Comparison of ENCODE assay signal across 1 cellular context in the genomic region with DNA sequence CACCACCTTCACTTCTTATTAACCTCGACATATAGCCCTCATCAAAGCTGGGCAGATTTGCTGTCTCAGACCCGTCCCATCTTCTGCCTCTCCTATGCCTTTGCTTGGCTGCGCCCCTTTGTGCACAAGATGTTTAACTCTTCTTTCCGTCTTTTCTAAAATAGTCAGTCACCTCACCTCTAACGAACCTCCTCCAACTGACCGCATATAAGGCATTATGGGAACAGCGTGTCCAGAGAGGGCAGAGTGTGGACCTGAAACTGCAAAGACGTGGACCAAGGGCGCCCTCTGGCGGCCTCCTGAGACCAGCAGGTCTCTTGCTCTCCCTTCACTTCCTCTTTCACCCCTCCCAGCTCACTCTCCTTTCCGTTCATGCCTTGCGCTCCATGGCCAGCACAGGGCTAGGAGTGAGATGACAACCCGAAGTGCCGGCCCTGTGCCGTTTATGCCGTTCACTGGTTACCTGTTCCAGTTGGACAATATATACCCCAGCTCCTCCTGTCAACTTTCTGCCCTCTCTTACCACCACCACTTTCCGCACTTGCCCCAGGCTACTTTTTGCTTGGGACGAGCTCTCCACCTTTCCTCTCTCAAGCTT.
TF ChIP-seq lines count a peak whose summit lies in the region.

No MANE protein-coding gene starts in this region.

TF ChIP-seq in K562, 482 proteins besides CTCF, POLR2A, EP300 and RAD21 (continued from another document and continues in another):
- TF ChIP-seq, protein P1, sequence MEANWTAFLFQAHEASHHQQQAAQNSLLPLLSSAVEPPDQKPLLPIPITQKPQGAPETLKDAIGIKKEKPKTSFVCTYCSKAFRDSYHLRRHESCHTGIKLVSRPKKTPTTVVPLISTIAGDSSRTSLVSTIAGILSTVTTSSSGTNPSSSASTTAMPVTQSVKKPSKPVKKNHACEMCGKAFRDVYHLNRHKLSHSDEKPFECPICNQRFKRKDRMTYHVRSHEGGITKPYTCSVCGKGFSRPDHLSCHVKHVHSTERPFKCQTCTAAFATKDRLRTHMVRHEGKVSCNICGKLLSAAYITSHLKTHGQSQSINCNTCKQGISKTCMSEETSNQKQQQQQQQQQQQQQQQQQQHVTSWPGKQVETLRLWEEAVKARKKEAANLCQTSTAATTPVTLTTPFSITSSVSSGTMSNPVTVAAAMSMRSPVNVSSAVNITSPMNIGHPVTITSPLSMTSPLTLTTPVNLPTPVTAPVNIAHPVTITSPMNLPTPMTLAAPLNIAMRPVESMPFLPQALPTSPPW (CRISPR knock-in tag; IDR thresholded peaks at IDR 0.05) = peak; percentile 68
- TF ChIP-seq, protein P2, sequence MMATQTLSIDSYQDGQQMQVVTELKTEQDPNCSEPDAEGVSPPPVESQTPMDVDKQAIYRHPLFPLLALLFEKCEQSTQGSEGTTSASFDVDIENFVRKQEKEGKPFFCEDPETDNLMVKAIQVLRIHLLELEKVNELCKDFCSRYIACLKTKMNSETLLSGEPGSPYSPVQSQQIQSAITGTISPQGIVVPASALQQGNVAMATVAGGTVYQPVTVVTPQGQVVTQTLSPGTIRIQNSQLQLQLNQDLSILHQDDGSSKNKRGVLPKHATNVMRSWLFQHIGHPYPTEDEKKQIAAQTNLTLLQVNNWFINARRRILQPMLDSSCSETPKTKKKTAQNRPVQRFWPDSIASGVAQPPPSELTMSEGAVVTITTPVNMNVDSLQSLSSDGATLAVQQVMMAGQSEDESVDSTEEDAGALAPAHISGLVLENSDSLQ (IDR thresholded peaks at IDR 0.05) = 0 out of 2 replicates have a peak, but pooled peaks have one; percentile 4
- no peak for TF ChIP-seq MEF2D (tag; conservative IDR thresholded peaks at IDR 0.05; ENCODE audit: low read depth)
- TF ChIP-seq, protein P3, sequence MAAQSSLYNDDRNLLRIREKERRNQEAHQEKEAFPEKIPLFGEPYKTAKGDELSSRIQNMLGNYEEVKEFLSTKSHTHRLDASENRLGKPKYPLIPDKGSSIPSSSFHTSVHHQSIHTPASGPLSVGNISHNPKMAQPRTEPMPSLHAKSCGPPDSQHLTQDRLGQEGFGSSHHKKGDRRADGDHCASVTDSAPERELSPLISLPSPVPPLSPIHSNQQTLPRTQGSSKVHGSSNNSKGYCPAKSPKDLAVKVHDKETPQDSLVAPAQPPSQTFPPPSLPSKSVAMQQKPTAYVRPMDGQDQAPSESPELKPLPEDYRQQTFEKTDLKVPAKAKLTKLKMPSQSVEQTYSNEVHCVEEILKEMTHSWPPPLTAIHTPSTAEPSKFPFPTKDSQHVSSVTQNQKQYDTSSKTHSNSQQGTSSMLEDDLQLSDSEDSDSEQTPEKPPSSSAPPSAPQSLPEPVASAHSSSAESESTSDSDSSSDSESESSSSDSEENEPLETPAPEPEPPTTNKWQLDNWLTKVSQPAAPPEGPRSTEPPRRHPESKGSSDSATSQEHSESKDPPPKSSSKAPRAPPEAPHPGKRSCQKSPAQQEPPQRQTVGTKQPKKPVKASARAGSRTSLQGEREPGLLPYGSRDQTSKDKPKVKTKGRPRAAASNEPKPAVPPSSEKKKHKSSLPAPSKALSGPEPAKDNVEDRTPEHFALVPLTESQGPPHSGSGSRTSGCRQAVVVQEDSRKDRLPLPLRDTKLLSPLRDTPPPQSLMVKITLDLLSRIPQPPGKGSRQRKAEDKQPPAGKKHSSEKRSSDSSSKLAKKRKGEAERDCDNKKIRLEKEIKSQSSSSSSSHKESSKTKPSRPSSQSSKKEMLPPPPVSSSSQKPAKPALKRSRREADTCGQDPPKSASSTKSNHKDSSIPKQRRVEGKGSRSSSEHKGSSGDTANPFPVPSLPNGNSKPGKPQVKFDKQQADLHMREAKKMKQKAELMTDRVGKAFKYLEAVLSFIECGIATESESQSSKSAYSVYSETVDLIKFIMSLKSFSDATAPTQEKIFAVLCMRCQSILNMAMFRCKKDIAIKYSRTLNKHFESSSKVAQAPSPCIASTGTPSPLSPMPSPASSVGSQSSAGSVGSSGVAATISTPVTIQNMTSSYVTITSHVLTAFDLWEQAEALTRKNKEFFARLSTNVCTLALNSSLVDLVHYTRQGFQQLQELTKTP (IDR thresholded peaks at IDR 0.05; ENCODE audit: low read depth in 1 of 2, partially characterized antibody in 2 of 2) = peak; percentile 23 to 54
- TF ChIP-seq BRD9 (IDR thresholded peaks at IDR 0.05; ENCODE audit: low read depth, partially characterized antibody) = peak; percentile 74
- TF ChIP-seq U2AF1 (optimal IDR thresholded peaks at IDR 0.05; ENCODE audit: low read depth, low read length) = no peak
- no peak for TF ChIP-seq NCOA1 (IDR thresholded peaks at IDR 0.05; ENCODE audit: low read depth)
- no peak for TF ChIP-seq ZNF253 (CRISPR knock-in tag; conservative IDR thresholded peaks at IDR 0.05)
- peak; percentile 87 for TF ChIP-seq MYC (IDR thresholded peaks at IDR 0.05; ENCODE audit: low read depth, low read length)
- no peak for TF ChIP-seq MYC (CRISPR knock-in tag; IDR thresholded peaks at IDR 0.05; ENCODE audit: borderline replicate concordance, low read depth)
- TF ChIP-seq LEF1 (IDR thresholded peaks at IDR 0.05) = no peak
- TF ChIP-seq, protein P4, sequence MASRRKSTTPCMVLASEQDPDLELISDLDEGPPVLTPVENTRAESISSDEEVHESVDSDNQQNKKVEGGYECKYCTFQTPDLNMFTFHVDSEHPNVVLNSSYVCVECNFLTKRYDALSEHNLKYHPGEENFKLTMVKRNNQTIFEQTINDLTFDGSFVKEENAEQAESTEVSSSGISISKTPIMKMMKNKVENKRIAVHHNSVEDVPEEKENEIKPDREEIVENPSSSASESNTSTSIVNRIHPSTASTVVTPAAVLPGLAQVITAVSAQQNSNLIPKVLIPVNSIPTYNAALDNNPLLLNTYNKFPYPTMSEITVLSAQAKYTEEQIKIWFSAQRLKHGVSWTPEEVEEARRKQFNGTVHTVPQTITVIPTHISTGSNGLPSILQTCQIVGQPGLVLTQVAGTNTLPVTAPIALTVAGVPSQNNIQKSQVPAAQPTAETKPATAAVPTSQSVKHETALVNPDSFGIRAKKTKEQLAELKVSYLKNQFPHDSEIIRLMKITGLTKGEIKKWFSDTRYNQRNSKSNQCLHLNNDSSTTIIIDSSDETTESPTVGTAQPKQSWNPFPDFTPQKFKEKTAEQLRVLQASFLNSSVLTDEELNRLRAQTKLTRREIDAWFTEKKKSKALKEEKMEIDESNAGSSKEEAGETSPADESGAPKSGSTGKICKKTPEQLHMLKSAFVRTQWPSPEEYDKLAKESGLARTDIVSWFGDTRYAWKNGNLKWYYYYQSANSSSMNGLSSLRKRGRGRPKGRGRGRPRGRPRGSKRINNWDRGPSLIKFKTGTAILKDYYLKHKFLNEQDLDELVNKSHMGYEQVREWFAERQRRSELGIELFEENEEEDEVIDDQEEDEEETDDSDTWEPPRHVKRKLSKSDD (conservative IDR thresholded peaks at IDR 0.05; ENCODE audit: low read length) = 0 out of 2 replicates have a peak, but pooled peaks have one; percentile 74
- peak; percentile 21 to 52; a peak in 2 of 4 replicates for TF ChIP-seq FOXK2 (conservative IDR thresholded peaks at IDR 0.05 in 1 of 2, IDR thresholded peaks at IDR 0.05 in 1 of 2; ENCODE audit: low read depth in 2 of 2)
- TF ChIP-seq, protein P5, sequence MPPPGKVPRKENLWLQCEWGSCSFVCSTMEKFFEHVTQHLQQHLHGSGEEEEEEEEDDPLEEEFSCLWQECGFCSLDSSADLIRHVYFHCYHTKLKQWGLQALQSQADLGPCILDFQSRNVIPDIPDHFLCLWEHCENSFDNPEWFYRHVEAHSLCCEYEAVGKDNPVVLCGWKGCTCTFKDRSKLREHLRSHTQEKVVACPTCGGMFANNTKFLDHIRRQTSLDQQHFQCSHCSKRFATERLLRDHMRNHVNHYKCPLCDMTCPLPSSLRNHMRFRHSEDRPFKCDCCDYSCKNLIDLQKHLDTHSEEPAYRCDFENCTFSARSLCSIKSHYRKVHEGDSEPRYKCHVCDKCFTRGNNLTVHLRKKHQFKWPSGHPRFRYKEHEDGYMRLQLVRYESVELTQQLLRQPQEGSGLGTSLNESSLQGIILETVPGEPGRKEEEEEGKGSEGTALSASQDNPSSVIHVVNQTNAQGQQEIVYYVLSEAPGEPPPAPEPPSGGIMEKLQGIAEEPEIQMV (tag; conservative IDR thresholded peaks at IDR 0.05; ENCODE audit: low read depth) = no peak
- no peak for TF ChIP-seq ZNF717 (CRISPR knock-in tag; IDR thresholded peaks at IDR 0.05)
- TF ChIP-seq, protein P6, sequence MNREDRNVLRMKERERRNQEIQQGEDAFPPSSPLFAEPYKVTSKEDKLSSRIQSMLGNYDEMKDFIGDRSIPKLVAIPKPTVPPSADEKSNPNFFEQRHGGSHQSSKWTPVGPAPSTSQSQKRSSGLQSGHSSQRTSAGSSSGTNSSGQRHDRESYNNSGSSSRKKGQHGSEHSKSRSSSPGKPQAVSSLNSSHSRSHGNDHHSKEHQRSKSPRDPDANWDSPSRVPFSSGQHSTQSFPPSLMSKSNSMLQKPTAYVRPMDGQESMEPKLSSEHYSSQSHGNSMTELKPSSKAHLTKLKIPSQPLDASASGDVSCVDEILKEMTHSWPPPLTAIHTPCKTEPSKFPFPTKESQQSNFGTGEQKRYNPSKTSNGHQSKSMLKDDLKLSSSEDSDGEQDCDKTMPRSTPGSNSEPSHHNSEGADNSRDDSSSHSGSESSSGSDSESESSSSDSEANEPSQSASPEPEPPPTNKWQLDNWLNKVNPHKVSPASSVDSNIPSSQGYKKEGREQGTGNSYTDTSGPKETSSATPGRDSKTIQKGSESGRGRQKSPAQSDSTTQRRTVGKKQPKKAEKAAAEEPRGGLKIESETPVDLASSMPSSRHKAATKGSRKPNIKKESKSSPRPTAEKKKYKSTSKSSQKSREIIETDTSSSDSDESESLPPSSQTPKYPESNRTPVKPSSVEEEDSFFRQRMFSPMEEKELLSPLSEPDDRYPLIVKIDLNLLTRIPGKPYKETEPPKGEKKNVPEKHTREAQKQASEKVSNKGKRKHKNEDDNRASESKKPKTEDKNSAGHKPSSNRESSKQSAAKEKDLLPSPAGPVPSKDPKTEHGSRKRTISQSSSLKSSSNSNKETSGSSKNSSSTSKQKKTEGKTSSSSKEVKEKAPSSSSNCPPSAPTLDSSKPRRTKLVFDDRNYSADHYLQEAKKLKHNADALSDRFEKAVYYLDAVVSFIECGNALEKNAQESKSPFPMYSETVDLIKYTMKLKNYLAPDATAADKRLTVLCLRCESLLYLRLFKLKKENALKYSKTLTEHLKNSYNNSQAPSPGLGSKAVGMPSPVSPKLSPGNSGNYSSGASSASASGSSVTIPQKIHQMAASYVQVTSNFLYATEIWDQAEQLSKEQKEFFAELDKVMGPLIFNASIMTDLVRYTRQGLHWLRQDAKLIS (CRISPR knock-in tag; IDR thresholded peaks at IDR 0.05) = no peak; the same call in 1 of the 2 replicates
- TF ChIP-seq, protein P7, sequence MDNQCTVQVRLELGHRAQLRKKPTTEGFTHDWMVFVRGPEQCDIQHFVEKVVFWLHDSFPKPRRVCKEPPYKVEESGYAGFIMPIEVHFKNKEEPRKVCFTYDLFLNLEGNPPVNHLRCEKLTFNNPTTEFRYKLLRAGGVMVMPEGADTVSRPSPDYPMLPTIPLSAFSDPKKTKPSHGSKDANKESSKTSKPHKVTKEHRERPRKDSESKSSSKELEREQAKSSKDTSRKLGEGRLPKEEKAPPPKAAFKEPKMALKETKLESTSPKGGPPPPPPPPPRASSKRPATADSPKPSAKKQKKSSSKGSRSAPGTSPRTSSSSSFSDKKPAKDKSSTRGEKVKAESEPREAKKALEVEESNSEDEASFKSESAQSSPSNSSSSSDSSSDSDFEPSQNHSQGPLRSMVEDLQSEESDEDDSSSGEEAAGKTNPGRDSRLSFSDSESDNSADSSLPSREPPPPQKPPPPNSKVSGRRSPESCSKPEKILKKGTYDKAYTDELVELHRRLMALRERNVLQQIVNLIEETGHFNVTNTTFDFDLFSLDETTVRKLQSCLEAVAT (IDR thresholded peaks at IDR 0.05) = peak in 1 of 2 experiments; percentile 59; a peak in 2 of 4 replicates
- TF ChIP-seq ZNF212 (CRISPR knock-in tag; IDR thresholded peaks at IDR 0.05) = no peak
- TF ChIP-seq ZBTB8A (IDR thresholded peaks at IDR 0.05; ENCODE audit: partially characterized antibody) = no peak
- no peak; the same call in 1 of the 2 replicates for TF ChIP-seq ZNF24 (IDR thresholded peaks at IDR 0.05)
- TF ChIP-seq ZBED1 (IDR thresholded peaks at IDR 0.05) = no peak
- TF ChIP-seq, protein P8, sequence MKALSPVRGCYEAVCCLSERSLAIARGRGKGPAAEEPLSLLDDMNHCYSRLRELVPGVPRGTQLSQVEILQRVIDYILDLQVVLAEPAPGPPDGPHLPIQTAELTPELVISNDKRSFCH (CRISPR knock-in tag; IDR thresholded peaks at IDR 0.05) = no peak
- TF ChIP-seq, protein P8 (tag; IDR thresholded peaks at IDR 0.05) = no peak
- no peak for TF ChIP-seq ZNF766 (CRISPR knock-in tag; conservative IDR thresholded peaks at IDR 0.05)
- no peak for TF ChIP-seq IRF2 (CRISPR knock-in tag; IDR thresholded peaks at IDR 0.05)
- TF ChIP-seq RUNX1 (IDR thresholded peaks at IDR 0.05; ENCODE audit: low read depth) = no peak
- TF ChIP-seq PTRF (tag; IDR thresholded peaks at IDR 0.05) = no peak
- TF ChIP-seq, protein P9, sequence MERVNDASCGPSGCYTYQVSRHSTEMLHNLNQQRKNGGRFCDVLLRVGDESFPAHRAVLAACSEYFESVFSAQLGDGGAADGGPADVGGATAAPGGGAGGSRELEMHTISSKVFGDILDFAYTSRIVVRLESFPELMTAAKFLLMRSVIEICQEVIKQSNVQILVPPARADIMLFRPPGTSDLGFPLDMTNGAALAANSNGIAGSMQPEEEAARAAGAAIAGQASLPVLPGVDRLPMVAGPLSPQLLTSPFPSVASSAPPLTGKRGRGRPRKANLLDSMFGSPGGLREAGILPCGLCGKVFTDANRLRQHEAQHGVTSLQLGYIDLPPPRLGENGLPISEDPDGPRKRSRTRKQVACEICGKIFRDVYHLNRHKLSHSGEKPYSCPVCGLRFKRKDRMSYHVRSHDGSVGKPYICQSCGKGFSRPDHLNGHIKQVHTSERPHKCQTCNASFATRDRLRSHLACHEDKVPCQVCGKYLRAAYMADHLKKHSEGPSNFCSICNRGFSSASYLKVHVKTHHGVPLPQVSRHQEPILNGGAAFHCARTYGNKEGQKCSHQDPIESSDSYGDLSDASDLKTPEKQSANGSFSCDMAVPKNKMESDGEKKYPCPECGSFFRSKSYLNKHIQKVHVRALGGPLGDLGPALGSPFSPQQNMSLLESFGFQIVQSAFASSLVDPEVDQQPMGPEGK (CRISPR knock-in tag; IDR thresholded peaks at IDR 0.05; ENCODE audit: borderline replicate concordance) = no peak
- TF ChIP-seq SNIP1 (IDR thresholded peaks at IDR 0.05; ENCODE audit: low read depth) = no peak
- TF ChIP-seq SIX5 (IDR thresholded peaks at IDR 0.05; ENCODE audit: borderline replicate concordance in 1 of 2, insufficient read depth in 1 of 2, low read depth in 1 of 2, low read length in 2 of 2) = no peak
- TF ChIP-seq MCM5 (IDR thresholded peaks at IDR 0.05; ENCODE audit: low read depth) = no peak
- no peak for TF ChIP-seq KAT8 (IDR thresholded peaks at IDR 0.05; ENCODE audit: low read depth)
- TF ChIP-seq KLF16 (IDR thresholded peaks at IDR 0.05) = peak; percentile 29; the same call in 1 of the 2 replicates
- TF ChIP-seq TARDBP (IDR thresholded peaks at IDR 0.05) = peak; percentile 78; the same call in 1 of the 2 replicates
- no peak for TF ChIP-seq U2AF2 (optimal IDR thresholded peaks at IDR 0.05; ENCODE audit: low read depth, low read length)
- no peak for TF ChIP-seq TRIM24 (IDR thresholded peaks at IDR 0.05)
- peak; percentile 75; the same call in 1 of the 2 replicates for TF ChIP-seq NBN (IDR thresholded peaks at IDR 0.05; ENCODE audit: low read depth)
